In genomic region chr21:41453761-41454160, GRCh38 we compare ENCODE assay signal across 17 cellular contexts. TPM values are rescaled to one million over a fixed set of nuclear protein-coding genes. Genes with fewer than 3 reads are reported as not detected.
DNase-seq lines count a peak whose midpoint lies in the region; ATAC-seq and TF ChIP-seq lines count a peak whose summit lies in the region.
"Had no signal": no experiment of that assay in that cellular context is flagged by ENCODE, and none has a peak within 500 bp of the region (broad histone marks: within the 10 kb centered on the region; RNA-seq: fewer than 3 reads in every experiment).

No MANE protein-coding gene starts in this region.

- DNase-seq in activated naive CD4-positive, alpha-beta T cell (lab: John Stamatoyannopoulos, UW), result no peak
- DNase-seq in GM23338 (ENCODE audit: low spot score) (no peak), T-helper 17 cell (no peak), memory B cell (ENCODE audit: low spot score in 2 of 2) (no peak), cerebellar nuclear complex (lab: John Stamatoyannopoulos, UW) (no peak), MV-4-11 (lab: John Stamatoyannopoulos, UW) (no peak), NCI-H2227 treated with DMSO at 0.1 percent for 48 hours (lab: John Stamatoyannopoulos, UW) (no peak)
- DNase-seq: BE2C, IMR-90, Kasumi-1, NCI-H187 treated with DMSO at 0.1 percent for 48 hours, NCI-H446 treated with DMSO at 0.1 percent for 48 hours, NCI-H774, Peyer's patch, SHP77 had no signal

- no peaks in the 10 kb centered on the region for H3F3A ChIP-seq in GM23338 (replicated peaks; ENCODE audit: low read depth)

- H3K27ac Mint-ChIP-seq in activated naive CD4-positive, alpha-beta T cell treated with anti-CD3 and anti-CD28 coated beads, Interleukin-2, amount 50 U/mL, for 24 hours, result peak overlapping the region; percentile 37
- no peak overlapping the region for H3K27ac Mint-ChIP-seq in GM23338
- peak overlapping the region; percentile 88 for H3K27ac Mint-ChIP-seq in T-helper 17 cell
- H3K27ac Mint-ChIP-seq in memory B cell, result peak overlapping the region; percentile 56

- H3K27me3 ChIP-seq in GM23338 (ENCODE audit: insufficient read depth), result no peaks in the 10 kb centered on the region
- H3K27me3 ChIP-seq: BE2C, Peyer's patch had no signal

- H4K20me1 ChIP-seq in GM23338 (replicated peaks; ENCODE audit: insufficient read depth), result no peaks in the 10 kb centered on the region

- H3K36me3 Mint-ChIP-seq in activated naive CD4-positive, alpha-beta T cell treated with anti-CD3 and anti-CD28 coated beads, Interleukin-2, amount 50 U/mL, for 24 hours, result peaks cover 2% of the 10 kb centered on the region
- H3K36me3 Mint-ChIP-seq in GM23338 (ENCODE audit: low read depth), result peaks cover 8% of the 10 kb centered on the region; the same call in 1 of the 3 replicates
- H3K36me3 Mint-ChIP-seq in T-helper 17 cell (ENCODE audit: low read depth), result peaks cover 5% of the 10 kb centered on the region
- peaks cover 33% of the 10 kb centered on the region for H3K36me3 Mint-ChIP-seq in memory B cell

- no peak overlapping the region for H2AFZ ChIP-seq in GM23338

- no peaks in the 10 kb centered on the region for H3K4me1 Mint-ChIP-seq in activated naive CD4-positive, alpha-beta T cell treated with anti-CD3 and anti-CD28 coated beads, Interleukin-2, amount 50 U/mL, for 24 hours
- H3K4me1 Mint-ChIP-seq in GM23338 (peaks cover 15% of the 10 kb centered on the region), T-helper 17 cell (peaks cover 7% of the 10 kb centered on the region), memory B cell (no peaks in the 10 kb centered on the region)

- no peak overlapping the region for H3K4me3 ChIP-seq in GM23338
- H3K4me3 ChIP-seq: Peyer's patch had no signal

- H3K4me2 ChIP-seq in GM23338, result peak overlapping the region; percentile 32; the same call in 1 of the 2 replicates

- H3K9me3 ChIP-seq in T-helper 17 cell (ENCODE audit: control insufficient read depth, low read length, poor library complexity, severe bottlenecking), result no peaks in the 10 kb centered on the region
- H3K9me3 ChIP-seq: BE2C, Peyer's patch had no signal

- ATAC-seq in GM23338 (peak; percentile 70), T-helper 17 cell (no peak), memory B cell (ENCODE audit: low read depth) (no peak)

- H3K79me2 ChIP-seq in GM23338 (replicated peaks; ENCODE audit: insufficient read depth), result no peaks in the 10 kb centered on the region

- no peak overlapping the region for H3K4me3 Mint-ChIP-seq in activated naive CD4-positive, alpha-beta T cell treated with anti-CD3 and anti-CD28 coated beads, Interleukin-2, amount 50 U/mL, for 24 hours
- H3K4me3 Mint-ChIP-seq in GM23338 (no peak overlapping the region), T-helper 17 cell (no peak overlapping the region), memory B cell (no peak overlapping the region)

- no peaks in the 10 kb centered on the region for H3K27me3 Mint-ChIP-seq in activated naive CD4-positive, alpha-beta T cell treated with anti-CD3 and anti-CD28 coated beads, Interleukin-2, amount 50 U/mL, for 24 hours
- H3K27me3 Mint-ChIP-seq in GM23338 (ENCODE audit: insufficient read depth, low read depth, poor library complexity) (peaks cover 3% of the 10 kb centered on the region), T-helper 17 cell (no peaks in the 10 kb centered on the region), memory B cell (no peaks in the 10 kb centered on the region)

- no peaks in the 10 kb centered on the region for H3K4me1 ChIP-seq in GM23338 (ENCODE audit: insufficient read depth)
- H3K4me1 ChIP-seq: BE2C, Peyer's patch had no signal

- H3K36me3 ChIP-seq in GM23338 (ENCODE audit: insufficient read depth), result no peaks in the 10 kb centered on the region; the same call in 1 of the 2 replicates
- H3K36me3 ChIP-seq: BE2C had no signal

- TF ChIP-seq CTCF in GM23338 (conservative IDR thresholded peaks at IDR 0.05; ENCODE audit: low read depth in 2 of 2), result no peak

- H3K9me2 ChIP-seq in GM23338 (ENCODE audit: insufficient read depth), result peaks cover 7% of the 10 kb centered on the region; the same call in 1 of the 2 replicates

- no peak overlapping the region for H3K27ac ChIP-seq in GM23338 (ENCODE audit: low read depth)
- H3K27ac ChIP-seq: Peyer's patch had no signal

- no peaks in the 10 kb centered on the region for H3K9me3 Mint-ChIP-seq in activated naive CD4-positive, alpha-beta T cell treated with anti-CD3 and anti-CD28 coated beads, Interleukin-2, amount 50 U/mL, for 24 hours
- H3K9me3 Mint-ChIP-seq in GM23338 (no peaks in the 10 kb centered on the region), memory B cell (no peaks in the 10 kb centered on the region)

TF ChIP-seq in GM23338, 12 proteins besides CTCF, POLR2A, EP300 and RAD21 (continues in another document):
- TF ChIP-seq REST (IDR thresholded peaks at IDR 0.05; ENCODE audit: unreplicated experiment), result no peak
- no peak for TF ChIP-seq ETS1 (IDR thresholded peaks at IDR 0.05)
- no peak for TF ChIP-seq EZH2phosphoT487 (IDR thresholded peaks at IDR 0.05; ENCODE audit: unreplicated experiment)
- no peak for TF ChIP-seq STAT1 (IDR thresholded peaks at IDR 0.05; ENCODE audit: unreplicated experiment)

RNA-seq across cellular contexts. Expression of gene MX1, which starts 27.7 kb away (rescaled TPM):
- 5.4 and 6.5 TPM in 2 replicates for total RNA-seq in GM23338 (2014; rRNA removed; shearing (Covaris generic))
- 2.1 and 3.1 TPM in 2 replicates for polyA plus RNA-seq in GM23338 (2016; fragmentation: Nextera tagmentation; extraction: Ambion mirVana)
- total RNA-seq in T-helper 17 cell, result 10 to 100 TPM; 58.6 to 75.9 TPM

RNA-seq across cellular contexts. Expression of gene TMPRSS2, which starts 54.2 kb away (rescaled TPM):
- total RNA-seq in GM23338 (2014; rRNA removed; shearing (Covaris generic)), result 4.9 and 7.1 TPM in 2 replicates
- polyA plus RNA-seq in GM23338 (2016; fragmentation: Nextera tagmentation; extraction: Ambion mirVana), result 1.6 and 2.3 TPM in 2 replicates
- total RNA-seq in T-helper 17 cell, result not detected
- total RNA-seq: IMR-90 had no signal
- polyA plus RNA-seq: AG04450, IMR-90 had no signal
